ENCODE assay signal across 17 cellular contexts in the genomic region with DNA sequence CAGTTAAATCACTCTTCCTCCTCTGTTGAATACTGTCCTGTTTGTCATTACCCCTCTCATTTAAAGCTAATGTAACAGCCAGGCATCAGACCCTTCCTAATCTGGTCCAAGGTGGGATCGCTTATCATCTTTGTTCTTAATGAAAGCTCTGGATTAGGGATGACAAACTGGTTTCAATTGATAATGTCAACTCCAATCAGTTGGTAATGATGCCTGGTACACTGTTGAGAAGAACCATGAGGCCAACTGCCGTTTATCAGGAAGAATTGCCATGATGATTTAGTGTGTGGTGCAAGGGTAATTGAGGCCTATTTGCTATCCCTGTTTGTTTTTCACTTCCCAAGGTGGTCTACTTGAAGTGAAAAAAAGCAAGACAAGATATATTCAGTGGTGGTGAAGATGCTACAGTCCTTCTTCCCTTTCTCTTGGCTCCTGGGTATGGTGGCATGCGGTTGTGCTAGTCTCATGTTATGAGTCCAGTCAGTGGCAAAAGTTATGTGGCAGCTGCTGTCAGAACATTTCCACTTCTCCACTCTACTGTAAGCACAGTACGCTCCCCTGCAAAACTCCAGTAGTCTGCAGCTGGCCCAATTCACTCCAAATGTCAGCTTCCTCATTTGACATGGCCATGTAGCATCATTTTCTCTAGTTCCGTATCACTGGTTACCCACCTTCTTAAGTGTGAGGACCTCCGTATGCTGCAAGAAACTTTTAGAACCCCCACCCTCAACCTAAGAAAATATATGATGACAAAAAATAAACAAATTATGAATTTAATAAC.
"Had no signal": no experiment of that assay in that cellular context is flagged by ENCODE, and none has a peak within 500 bp of the region (broad histone marks: within the 10 kb centered on the region; RNA-seq: fewer than 3 reads in every experiment).

No MANE protein-coding gene starts in this region.

- ATAC-seq: activated CD4-positive, alpha-beta T cell treated with anti-CD3 and anti-CD28 coated beads for 36 hours; activated naive CD4-positive, alpha-beta T cell treated with anti-CD3 and anti-CD28 coated beads, Interleukin-2, amount 50 U/mL, for 72 hours; activated T-cell treated with anti-CD3 and anti-CD28 coated beads, Interleukin-2, amount 50 U/mL, for 72 hours; left lung; mucosa of descending colon; natural killer cell treated with Interleukin-12 subunit alpha and Interleukin-12 subunit beta and Interleukin-15 and Interleukin-18, amount 100 ng/mL, for 72 hours; right cardiac atrium; stimulated activated naive CD8-positive, alpha-beta T cell treated with anti-CD3 and anti-CD28 coated beads, Interleukin-15, amount 100 ng/mL, for 72 hours had no signal

- DNase-seq: activated CD4-positive, alpha-beta T cell treated with anti-CD3 and anti-CD28 coated beads for 36 hours; activated CD4-positive, alpha-beta T cell treated with anti-CD3 and anti-CD28 coated beads, Interleukin-2, amount 50 U/mL, for 4 hours; activated CD4-positive, CD25-positive, alpha-beta regulatory T cell; activated naive CD4-positive, alpha-beta T cell; activated T-cell treated with anti-CD3 and anti-CD28 coated beads for 4 hours; activated T-cell treated with anti-CD3 and anti-CD28 coated beads, Interleukin-2, amount 50 U/mL, for 72 hours; central memory CD4-positive, alpha-beta T cell; kidney glomerular epithelial cell; left lung; posterior cingulate gyrus; right cardiac atrium; stimulated activated CD4-positive, alpha-beta T cell treated with anti-CD3 and anti-CD28 coated beads, Interleukin-2, amount 100 ng/mL, for 48 hours; stimulated activated naive CD8-positive, alpha-beta T cell treated with anti-CD3 and anti-CD28 coated beads, Interleukin-15, amount 100 ng/mL, for 72 hours; upper lobe of left lung had no signal
